Comparison of ENCODE assay signal across 1 cellular context in genomic region chr5:10620346-10620745, GRCh38.
A peak's percentile ranks its signal among the peaks of the same experiment; 100 is the strongest.
TF ChIP-seq lines count a peak whose summit lies in the region.

No MANE protein-coding gene starts in this region.

TF ChIP-seq in K562, 482 proteins besides CTCF, POLR2A, EP300 and RAD21 (continues in another document):
- TF ChIP-seq SMARCC2 (IDR thresholded peaks at IDR 0.05; ENCODE audit: low read depth) (no peak), E2F8 (IDR thresholded peaks at IDR 0.05; ENCODE audit: low read depth, partially characterized antibody) (no peak), SIRT6 (IDR thresholded peaks at IDR 0.05; ENCODE audit: low read depth, low read length) (no peak), ZNF253 (CRISPR knock-in tag; conservative IDR thresholded peaks at IDR 0.05) (no peak), COPS2 (conservative IDR thresholded peaks at IDR 0.05) (no peak), POU5F1 (IDR thresholded peaks at IDR 0.05; ENCODE audit: borderline replicate concordance, low read depth, low read length, partially characterized antibody) (no peak), ZBTB43 (CRISPR knock-in tag; IDR thresholded peaks at IDR 0.05) (no peak), EP400 (IDR thresholded peaks at IDR 0.05) (no peak), ZEB2 (IDR thresholded peaks at IDR 0.05) (0 out of 2 replicates have a peak, but pooled peaks have one; percentile 45), NR3C1 (CRISPR knock-in tag; IDR thresholded peaks at IDR 0.05) (no peak), TEAD4 (IDR thresholded peaks at IDR 0.05; ENCODE audit: low read length) (peak; percentile 92), TEAD4 (CRISPR knock-in tag; IDR thresholded peaks at IDR 0.05; ENCODE audit: borderline replicate concordance) (no peak), ESRRB (CRISPR knock-in tag; IDR thresholded peaks at IDR 0.05; ENCODE audit: borderline replicate concordance) (no peak), KDM1A (IDR thresholded peaks at IDR 0.05) (peak; percentile 96 to 98), HDAC3 (IDR thresholded peaks at IDR 0.05; ENCODE audit: borderline replicate concordance, partially characterized antibody) (no peak), GATA2 (CRISPR knock-in tag; IDR thresholded peaks at IDR 0.05) (no peak), HMGN3 (IDR thresholded peaks at IDR 0.05; ENCODE audit: borderline replicate concordance, extremely low read depth, insufficient read length, low read depth, low read length) (no peak), PML (IDR thresholded peaks at IDR 0.05; ENCODE audit: low read length) (peak; percentile 62; the same call in 1 of the 2 replicates), SIN3B (IDR thresholded peaks at IDR 0.05; ENCODE audit: low read depth) (no peak), ZFPM2 (CRISPR knock-in tag; IDR thresholded peaks at IDR 0.05) (no peak), ZNF407 (IDR thresholded peaks at IDR 0.05; ENCODE audit: low read depth) (no peak), CCNT2 (IDR thresholded peaks at IDR 0.05; ENCODE audit: borderline replicate concordance, extremely low read depth, insufficient read length, low read depth, low read length) (peak; percentile 68), POLR2AphosphoS5 (IDR thresholded peaks at IDR 0.05; ENCODE audit: control insufficient read depth, insufficient read depth, low read depth, low read length) (0 out of 2 replicates have a peak, but pooled peaks have one; percentile 35), L3MBTL2 (IDR thresholded peaks at IDR 0.05) (no peak), ZNF408 (CRISPR knock-in tag; IDR thresholded peaks at IDR 0.05; ENCODE audit: low read depth) (no peak), XRCC5 (IDR thresholded peaks at IDR 0.05; ENCODE audit: low read depth, low read length) (no peak), FUS (optimal IDR thresholded peaks at IDR 0.05; ENCODE audit: low read depth, low read length) (no peak), TAF7 (tag; IDR thresholded peaks at IDR 0.05) (no peak), CHD4 (IDR thresholded peaks at IDR 0.05; ENCODE audit: insufficient read depth, insufficient replicate concordance, low read depth, low read length, poor library complexity, severe bottlenecking) (no peak)
- TF ChIP-seq, protein P1, sequence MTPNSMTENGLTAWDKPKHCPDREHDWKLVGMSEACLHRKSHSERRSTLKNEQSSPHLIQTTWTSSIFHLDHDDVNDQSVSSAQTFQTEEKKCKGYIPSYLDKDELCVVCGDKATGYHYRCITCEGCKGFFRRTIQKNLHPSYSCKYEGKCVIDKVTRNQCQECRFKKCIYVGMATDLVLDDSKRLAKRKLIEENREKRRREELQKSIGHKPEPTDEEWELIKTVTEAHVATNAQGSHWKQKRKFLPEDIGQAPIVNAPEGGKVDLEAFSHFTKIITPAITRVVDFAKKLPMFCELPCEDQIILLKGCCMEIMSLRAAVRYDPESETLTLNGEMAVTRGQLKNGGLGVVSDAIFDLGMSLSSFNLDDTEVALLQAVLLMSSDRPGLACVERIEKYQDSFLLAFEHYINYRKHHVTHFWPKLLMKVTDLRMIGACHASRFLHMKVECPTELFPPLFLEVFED (CRISPR knock-in tag; conservative IDR thresholded peaks at IDR 0.05), result no peak
- TF ChIP-seq, protein P2, sequence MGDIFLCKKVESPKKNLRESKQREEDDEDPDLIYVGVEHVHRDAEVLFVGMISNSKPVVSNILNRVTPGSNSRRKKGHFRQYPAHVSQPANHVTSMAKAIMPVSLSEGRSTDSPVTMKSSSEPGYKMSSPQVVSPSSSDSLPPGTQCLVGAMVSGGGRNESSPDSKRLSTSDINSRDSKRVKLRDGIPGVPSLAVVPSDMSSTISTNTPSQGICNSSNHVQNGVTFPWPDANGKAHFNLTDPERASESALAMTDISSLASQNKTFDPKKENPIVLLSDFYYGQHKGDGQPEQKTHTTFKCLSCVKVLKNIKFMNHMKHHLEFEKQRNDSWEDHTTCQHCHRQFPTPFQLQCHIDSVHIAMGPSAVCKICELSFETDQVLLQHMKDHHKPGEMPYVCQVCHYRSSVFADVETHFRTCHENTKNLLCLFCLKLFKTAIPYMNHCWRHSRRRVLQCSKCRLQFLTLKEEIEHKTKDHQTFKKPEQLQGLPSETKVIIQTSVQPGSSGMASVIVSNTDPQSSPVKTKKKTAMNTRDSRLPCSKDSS (IDR thresholded peaks at IDR 0.05; ENCODE audit: low read depth, partially characterized antibody), result no peak
- TF ChIP-seq, protein P3, sequence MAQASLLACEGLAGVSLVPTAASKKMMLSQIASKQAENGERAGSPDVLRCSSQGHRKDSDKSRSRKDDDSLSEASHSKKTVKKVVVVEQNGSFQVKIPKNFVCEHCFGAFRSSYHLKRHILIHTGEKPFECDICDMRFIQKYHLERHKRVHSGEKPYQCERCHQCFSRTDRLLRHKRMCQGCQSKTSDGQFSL (CRISPR knock-in tag; IDR thresholded peaks at IDR 0.05), result no peak
- TF ChIP-seq, protein P3 (tag; IDR thresholded peaks at IDR 0.05), result no peak
- TF ChIP-seq, protein P4, sequence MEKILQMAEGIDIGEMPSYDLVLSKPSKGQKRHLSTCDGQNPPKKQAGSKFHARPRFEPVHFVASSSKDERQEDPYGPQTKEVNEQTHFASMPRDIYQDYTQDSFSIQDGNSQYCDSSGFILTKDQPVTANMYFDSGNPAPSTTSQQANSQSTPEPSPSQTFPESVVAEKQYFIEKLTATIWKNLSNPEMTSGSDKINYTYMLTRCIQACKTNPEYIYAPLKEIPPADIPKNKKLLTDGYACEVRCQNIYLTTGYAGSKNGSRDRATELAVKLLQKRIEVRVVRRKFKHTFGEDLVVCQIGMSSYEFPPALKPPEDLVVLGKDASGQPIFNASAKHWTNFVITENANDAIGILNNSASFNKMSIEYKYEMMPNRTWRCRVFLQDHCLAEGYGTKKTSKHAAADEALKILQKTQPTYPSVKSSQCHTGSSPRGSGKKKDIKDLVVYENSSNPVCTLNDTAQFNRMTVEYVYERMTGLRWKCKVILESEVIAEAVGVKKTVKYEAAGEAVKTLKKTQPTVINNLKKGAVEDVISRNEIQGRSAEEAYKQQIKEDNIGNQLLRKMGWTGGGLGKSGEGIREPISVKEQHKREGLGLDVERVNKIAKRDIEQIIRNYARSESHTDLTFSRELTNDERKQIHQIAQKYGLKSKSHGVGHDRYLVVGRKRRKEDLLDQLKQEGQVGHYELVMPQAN (IDR thresholded peaks at IDR 0.05; ENCODE audit: borderline replicate concordance), result no peak
- TF ChIP-seq, protein P5, sequence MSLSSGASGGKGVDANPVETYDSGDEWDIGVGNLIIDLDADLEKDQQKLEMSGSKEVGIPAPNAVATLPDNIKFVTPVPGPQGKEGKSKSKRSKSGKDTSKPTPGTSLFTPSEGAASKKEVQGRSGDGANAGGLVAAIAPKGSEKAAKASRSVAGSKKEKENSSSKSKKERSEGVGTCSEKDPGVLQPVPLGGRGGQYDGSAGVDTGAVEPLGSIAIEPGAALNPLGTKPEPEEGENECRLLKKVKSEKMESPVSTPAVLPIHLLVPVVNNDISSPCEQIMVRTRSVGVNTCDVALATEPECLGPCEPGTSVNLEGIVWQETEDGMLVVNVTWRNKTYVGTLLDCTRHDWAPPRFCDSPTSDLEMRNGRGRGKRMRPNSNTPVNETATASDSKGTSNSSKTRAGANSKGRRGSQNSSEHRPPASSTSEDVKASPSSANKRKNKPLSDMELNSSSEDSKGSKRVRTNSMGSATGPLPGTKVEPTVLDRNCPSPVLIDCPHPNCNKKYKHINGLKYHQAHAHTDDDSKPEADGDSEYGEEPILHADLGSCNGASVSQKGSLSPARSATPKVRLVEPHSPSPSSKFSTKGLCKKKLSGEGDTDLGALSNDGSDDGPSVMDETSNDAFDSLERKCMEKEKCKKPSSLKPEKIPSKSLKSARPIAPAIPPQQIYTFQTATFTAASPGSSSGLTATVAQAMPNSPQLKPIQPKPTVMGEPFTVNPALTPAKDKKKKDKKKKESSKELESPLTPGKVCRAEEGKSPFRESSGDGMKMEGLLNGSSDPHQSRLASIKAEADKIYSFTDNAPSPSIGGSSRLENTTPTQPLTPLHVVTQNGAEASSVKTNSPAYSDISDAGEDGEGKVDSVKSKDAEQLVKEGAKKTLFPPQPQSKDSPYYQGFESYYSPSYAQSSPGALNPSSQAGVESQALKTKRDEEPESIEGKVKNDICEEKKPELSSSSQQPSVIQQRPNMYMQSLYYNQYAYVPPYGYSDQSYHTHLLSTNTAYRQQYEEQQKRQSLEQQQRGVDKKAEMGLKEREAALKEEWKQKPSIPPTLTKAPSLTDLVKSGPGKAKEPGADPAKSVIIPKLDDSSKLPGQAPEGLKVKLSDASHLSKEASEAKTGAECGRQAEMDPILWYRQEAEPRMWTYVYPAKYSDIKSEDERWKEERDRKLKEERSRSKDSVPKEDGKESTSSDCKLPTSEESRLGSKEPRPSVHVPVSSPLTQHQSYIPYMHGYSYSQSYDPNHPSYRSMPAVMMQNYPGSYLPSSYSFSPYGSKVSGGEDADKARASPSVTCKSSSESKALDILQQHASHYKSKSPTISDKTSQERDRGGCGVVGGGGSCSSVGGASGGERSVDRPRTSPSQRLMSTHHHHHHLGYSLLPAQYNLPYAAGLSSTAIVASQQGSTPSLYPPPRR (CRISPR knock-in tag; IDR thresholded peaks at IDR 0.05; ENCODE audit: borderline replicate concordance), result no peak
